ENCODE assay signal across 15 cellular contexts in the genomic region with DNA sequence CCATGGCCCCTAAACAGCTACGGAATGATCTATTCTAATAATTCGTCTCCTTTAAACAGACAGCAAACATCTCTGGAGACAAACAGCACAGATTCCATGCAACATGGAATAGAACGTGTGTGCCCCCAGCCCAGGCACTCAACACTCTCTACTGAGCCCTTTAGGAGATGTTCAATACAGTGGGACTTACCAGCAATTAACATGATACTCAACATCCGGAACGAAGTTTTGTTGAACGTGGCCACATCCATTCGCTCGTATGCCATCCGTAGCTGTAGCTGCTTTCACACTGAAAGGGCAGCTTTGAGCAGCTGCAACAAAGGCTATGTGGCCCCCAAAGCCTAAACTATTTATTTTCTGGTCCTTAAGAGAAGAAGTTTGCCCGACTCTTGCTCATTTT. TPM values are rescaled to one million over a fixed set of nuclear protein-coding genes. Genes with fewer than 3 reads are reported as not detected.
DNase-seq lines count a peak whose midpoint lies in the region; ATAC-seq and TF ChIP-seq lines count a peak whose summit lies in the region.
"Had no signal": no experiment of that assay in that cellular context is flagged by ENCODE, and none has a peak within 500 bp of the region (broad histone marks: within the 10 kb centered on the region; RNA-seq: fewer than 3 reads in every experiment).

No MANE protein-coding gene starts in this region.

- no peaks in the 10 kb centered on the region for H3K27me3 ChIP-seq in CD4-positive, CD25-positive, alpha-beta regulatory T cell (ENCODE audit: control insufficient read depth, insufficient read depth, low read length)
- H3K27me3 ChIP-seq in CD8-positive, alpha-beta T cell (ENCODE audit: insufficient read depth, low read length) = no peaks in the 10 kb centered on the region

- no peak for DNase-seq in CD4-positive, CD25-positive, alpha-beta regulatory T cell
- no peak for DNase-seq in CD8-positive, alpha-beta T cell
- DNase-seq in activated naive CD8-positive, alpha-beta T cell treated with anti-CD3 and anti-CD28 coated beads for 36 hours = no peak
- DNase-seq in neural crest cell (ENCODE audit: low read depth, low spot score) (no peak), NCI-H1092 (lab: John Stamatoyannopoulos, UW) (no peak)
- DNase-seq in effector memory CD8-positive, alpha-beta T cell = no peak
- DNase-seq: DMS79, GOT3, NCI-H2171 treated with DMSO at 0.1 percent for 48 hours, NCI-H446 treated with DMSO at 0.1 percent for 48 hours had no signal

- peak overlapping the region in 3 of 4 donors; percentile 2 to 84 (median 22) for H3K4me3 Mint-ChIP-seq in CD4-positive, CD25-positive, alpha-beta regulatory T cell
- H3K4me3 Mint-ChIP-seq in CD8-positive, alpha-beta T cell = peak overlapping the region; percentile 76
- H3K4me3 Mint-ChIP-seq in activated naive CD8-positive, alpha-beta T cell treated with anti-CD3 and anti-CD28 coated beads for 36 hours = peak overlapping the region; percentile 53
- peak overlapping the region; percentile 70 for H3K4me3 Mint-ChIP-seq in neural crest cell
- H3K4me3 Mint-ChIP-seq in effector memory CD8-positive, alpha-beta T cell = no peak overlapping the region

- peaks cover 28% of the 10 kb centered on the region for H3K4me1 ChIP-seq in CD4-positive, CD25-positive, alpha-beta regulatory T cell (ENCODE audit: control insufficient read depth, insufficient read depth, low read length, poor library complexity, severe bottlenecking)
- H3K4me1 ChIP-seq in CD8-positive, alpha-beta T cell (ENCODE audit: insufficient read depth, low read length) = peaks cover 35% of the 10 kb centered on the region

- no peaks in the 10 kb centered on the region for H3K36me3 ChIP-seq in CD4-positive, CD25-positive, alpha-beta regulatory T cell (ENCODE audit: control insufficient read depth, insufficient read depth, low read length)
- no peaks in the 10 kb centered on the region for H3K36me3 ChIP-seq in CD8-positive, alpha-beta T cell (ENCODE audit: insufficient read depth, low read length)

- no peak for ATAC-seq in CD4-positive, CD25-positive, alpha-beta regulatory T cell (ENCODE audit: low read depth in 2 of 2)
- no peak for ATAC-seq in CD8-positive, alpha-beta T cell
- no peak for ATAC-seq in HG02884 (IDR thresholded peaks at IDR 0.05; ENCODE audit: unreplicated experiment)
- ATAC-seq in effector memory CD8-positive, alpha-beta T cell (replicated peaks) = no peak

- H3K27ac ChIP-seq in CD4-positive, CD25-positive, alpha-beta regulatory T cell (ENCODE audit: insufficient read depth, low read length, poor library complexity, severe bottlenecking) = no peak overlapping the region
- no peak overlapping the region for H3K27ac ChIP-seq in CD8-positive, alpha-beta T cell (ENCODE audit: low read depth, low read length)
- H3K27ac ChIP-seq: HL-60 had no signal

- peaks cover 0 to 2% (median 0%) of the 10 kb centered on the region in 7 donors for H3K9me3 Mint-ChIP-seq in CD4-positive, CD25-positive, alpha-beta regulatory T cell
- H3K9me3 Mint-ChIP-seq in CD8-positive, alpha-beta T cell = no peaks in the 10 kb centered on the region
- H3K9me3 Mint-ChIP-seq in activated naive CD8-positive, alpha-beta T cell treated with anti-CD3 and anti-CD28 coated beads for 36 hours = no peaks in the 10 kb centered on the region
- no peaks in the 10 kb centered on the region for H3K9me3 Mint-ChIP-seq in neural crest cell
- no peaks in the 10 kb centered on the region for H3K9me3 Mint-ChIP-seq in effector memory CD8-positive, alpha-beta T cell
- H3K9me3 Mint-ChIP-seq: CD4-positive, alpha-beta memory T cell had no signal

- no peak for TF ChIP-seq CTCF in CD8-positive, alpha-beta T cell (IDR thresholded peaks at IDR 0.05)
- no peak for TF ChIP-seq CTCF in neural crest cell (conservative IDR thresholded peaks at IDR 0.05)

- intact Hi-C loops in CD8-positive, alpha-beta T cell (cut with DNase I, micrococcal nuclease) = loop anchor here (2.0 to 10.0 kb wide), 5 partner anchors 111 to 1087 kb away; partner anchors contain the start of gene LRRC28 (in 1 of the 2)

- POLR2A ChIA-PET in CD8-positive, alpha-beta T cell (lab: Charles Lee) = interaction anchor here (1.1 to 2.9 kb wide), 6 partner anchors 7 to 410 kb away, joined by 4 to 24 read pairs (median 8); no protein-coding TSS in a partner anchor

- peaks cover 5 to 56% (median 28%) of the 10 kb centered on the region in 4 donors for H3K4me1 Mint-ChIP-seq in CD4-positive, CD25-positive, alpha-beta regulatory T cell
- peaks cover 52% of the 10 kb centered on the region for H3K4me1 Mint-ChIP-seq in CD8-positive, alpha-beta T cell (ENCODE audit: low read depth)
- H3K4me1 Mint-ChIP-seq in activated naive CD8-positive, alpha-beta T cell treated with anti-CD3 and anti-CD28 coated beads for 36 hours = peaks cover 41% of the 10 kb centered on the region
- H3K4me1 Mint-ChIP-seq in neural crest cell = peaks cover 9% of the 10 kb centered on the region
- peaks cover 25 to 31% of the 10 kb centered on the region in 2 donors for H3K4me1 Mint-ChIP-seq in effector memory CD8-positive, alpha-beta T cell (ENCODE audit: low read depth in 2 of 2)

- CTCF ChIA-PET in CD8-positive, alpha-beta T cell (lab: Charles Lee) = interaction anchor here (0.7 to 8.0 kb wide), 27 partner anchors 10 to 413 kb away, joined by 3 to 139 read pairs (median 4); no protein-coding TSS in a partner anchor

- peak overlapping the region in 1 of 3 donors; percentile 77 for H3K27ac Mint-ChIP-seq in CD4-positive, CD25-positive, alpha-beta regulatory T cell
- H3K27ac Mint-ChIP-seq in CD8-positive, alpha-beta T cell = no peak overlapping the region
- no peak overlapping the region for H3K27ac Mint-ChIP-seq in activated naive CD8-positive, alpha-beta T cell treated with anti-CD3 and anti-CD28 coated beads for 36 hours
- no peak overlapping the region for H3K27ac Mint-ChIP-seq in neural crest cell (ENCODE audit: unreplicated experiment)
- H3K27ac Mint-ChIP-seq in effector memory CD8-positive, alpha-beta T cell = no peak overlapping the region

- H3K9me3 ChIP-seq in CD4-positive, CD25-positive, alpha-beta regulatory T cell (ENCODE audit: control insufficient read depth in 2 of 2, low read length in 2 of 2) = no peaks in the 10 kb centered on the region
- H3K9me3 ChIP-seq in CD8-positive, alpha-beta T cell (ENCODE audit: low read length) = no peaks in the 10 kb centered on the region

- peaks cover 11% of the 10 kb centered on the region for H3K27me3 Mint-ChIP-seq in CD4-positive, CD25-positive, alpha-beta regulatory T cell
- H3K27me3 Mint-ChIP-seq in CD8-positive, alpha-beta T cell (ENCODE audit: low read depth) = peaks cover 2% of the 10 kb centered on the region
- H3K27me3 Mint-ChIP-seq in activated naive CD8-positive, alpha-beta T cell treated with anti-CD3 and anti-CD28 coated beads for 36 hours = peaks cover 24% of the 10 kb centered on the region
- peaks cover 40% of the 10 kb centered on the region for H3K27me3 Mint-ChIP-seq in neural crest cell (ENCODE audit: low read depth)
- H3K27me3 Mint-ChIP-seq in effector memory CD8-positive, alpha-beta T cell = peaks cover 0 to 21% of the 10 kb centered on the region in 2 donors
- H3K27me3 Mint-ChIP-seq: CD4-positive, alpha-beta memory T cell had no signal

- H3K4me3 ChIP-seq in CD4-positive, CD25-positive, alpha-beta regulatory T cell (ENCODE audit: low read depth, low read length) = no peak overlapping the region
- no peak overlapping the region for H3K4me3 ChIP-seq in CD8-positive, alpha-beta T cell (ENCODE audit: low read depth, low read length)

- H3K36me3 Mint-ChIP-seq in CD4-positive, CD25-positive, alpha-beta regulatory T cell = peaks cover 4% of the 10 kb centered on the region
- no peaks in the 10 kb centered on the region for H3K36me3 Mint-ChIP-seq in CD8-positive, alpha-beta T cell
- H3K36me3 Mint-ChIP-seq in activated naive CD8-positive, alpha-beta T cell treated with anti-CD3 and anti-CD28 coated beads for 36 hours = peaks cover 2% of the 10 kb centered on the region
- H3K36me3 Mint-ChIP-seq in neural crest cell (ENCODE audit: low read depth) = no peaks in the 10 kb centered on the region
- H3K36me3 Mint-ChIP-seq in effector memory CD8-positive, alpha-beta T cell (ENCODE audit: insufficient read depth) = peaks cover 14% of the 10 kb centered on the region
- H3K36me3 Mint-ChIP-seq: IgD-negative memory B cell had no signal

RNA-seq across cellular contexts. Expression of gene ADAMTS17, which starts 3.5 kb away (rescaled TPM):
- total RNA-seq in CD4-positive, CD25-positive, alpha-beta regulatory T cell = 8.2 TPM
- 1 to 10 TPM in 1 of 4 donors, under 1 TPM in 2, not detected in 1; 0.20 to 1.0 (median 0.31) TPM for polyA plus RNA-seq in CD4-positive, CD25-positive, alpha-beta regulatory T cell
- 10 to 100 TPM; 15.3 to 18.0 TPM for total RNA-seq in CD8-positive, alpha-beta T cell
- total RNA-seq in activated naive CD8-positive, alpha-beta T cell treated with anti-CD3 and anti-CD28 coated beads for 36 hours = 1 to 10 TPM; 2.5 to 3.6 TPM
- 1.3 and 2.3 TPM in 2 replicates for total RNA-seq in neural crest cell
- total RNA-seq: OCI-LY7 had no signal
- polyA plus RNA-seq: IgD-negative memory B cell had no signal

Comparison
In these comparisons a context has a peak if more than half of its experiments do, and no peak if none do; other contexts are left out.
1. H3K4me3 Mint-ChIP-seq: peak in CD4-positive, CD25-positive, alpha-beta regulatory T cell (3 of 4), CD8-positive, alpha-beta T cell (single experiment), activated naive CD8-positive, alpha-beta T cell treated with anti-CD3 and anti-CD28 coated beads for 36 hours (single experiment) and neural crest cell (single experiment); none in effector memory CD8-positive, alpha-beta T cell (0 of 2).